14 cellular contexts compared by ENCODE assay signal in genomic region chr11:46001427-46002049, GRCh38.
DNase-seq lines count a peak whose midpoint lies in the region; ATAC-seq, FAIRE-seq and TF ChIP-seq lines count a peak whose summit lies in the region.
"Had no signal": no experiment of that assay in that cellular context is flagged by ENCODE, and none has a peak within 500 bp of the region (broad histone marks: within the 10 kb centered on the region; RNA-seq: fewer than 3 reads in every experiment).

No MANE protein-coding gene starts in this region.

- H3K27ac Mint-ChIP-seq in WTC11, result peak overlapping the region; percentile 96
- H3K27ac Mint-ChIP-seq: activated T-cell treated with anti-CD3 and anti-CD28 coated beads, Interleukin-2, amount 50 U/mL, for 72 hours; CD4-positive, alpha-beta T cell had no signal

- H3K14ac ChIP-seq in trophoblast cell (ENCODE audit: low read length), result no peak overlapping the region

- no peaks in the 10 kb centered on the region for H3K79me2 ChIP-seq in trophoblast cell (ENCODE audit: control insufficient read depth, insufficient read depth, low read length, poor library complexity)

- H3K9ac ChIP-seq in trophoblast cell (ENCODE audit: low read length), result no peak overlapping the region

- H3K27ac ChIP-seq in trophoblast cell (ENCODE audit: low read depth, low read length), result no peak overlapping the region
- H3K27ac ChIP-seq: breast epithelium, right lobe of liver had no signal

- H3K27me3 Mint-ChIP-seq in WTC11 (ENCODE audit: low read depth), result no peaks in the 10 kb centered on the region
- H3K27me3 Mint-ChIP-seq: CD4-positive, alpha-beta T cell had no signal

- H3K79me1 ChIP-seq in trophoblast cell (ENCODE audit: low read length), result no peaks in the 10 kb centered on the region

- DNase-seq in WTC11 (ENCODE audit: low spot score) (no peak), fibroblast of the conjunctiva (ENCODE audit: low read depth) (peak; percentile 8), trophoblast cell (peak in 1 of 2 donors; percentile 40), NCI-H187 treated with DMSO at 0.1 percent for 48 hours (lab: John Stamatoyannopoulos, UW) (no peak), NK-92 (lab: John Stamatoyannopoulos, UW; ENCODE audit: unreplicated experiment) (no peak), RCC 7860 (ENCODE audit: low spot score) (no peak)
- DNase-seq: activated CD4-positive, alpha-beta T cell treated with anti-CD3 and anti-CD28 coated beads for 1 hour; activated T-cell treated with anti-CD3 and anti-CD28 coated beads, Interleukin-2, amount 50 U/mL, for 72 hours; CD4-positive, alpha-beta T cell; right lobe of liver had no signal

- TF ChIP-seq CTCF in WTC11 (IDR thresholded peaks at IDR 0.05), result no peak

- peak overlapping the region; percentile 26 for H3K4me3 Mint-ChIP-seq in WTC11
- H3K4me3 Mint-ChIP-seq: activated T-cell treated with anti-CD3 and anti-CD28 coated beads, Interleukin-2, amount 50 U/mL, for 72 hours; CD4-positive, alpha-beta T cell had no signal

- H3K9me3 Mint-ChIP-seq in WTC11, result no peaks in the 10 kb centered on the region
- H3K9me3 Mint-ChIP-seq: activated T-cell treated with anti-CD3 and anti-CD28 coated beads, Interleukin-2, amount 50 U/mL, for 72 hours; CD4-positive, alpha-beta T cell had no signal

- no peak overlapping the region for H2BK5ac ChIP-seq in trophoblast cell (ENCODE audit: low read depth, low read length, poor library complexity)

- H4K91ac ChIP-seq in trophoblast cell (ENCODE audit: low read depth, low read length), result no peak overlapping the region

- H3K36me3 Mint-ChIP-seq in WTC11, result no peaks in the 10 kb centered on the region

- no peaks in the 10 kb centered on the region for H3K4me1 ChIP-seq in trophoblast cell (ENCODE audit: control insufficient read depth in 1 of 2, insufficient read depth in 2 of 2, low read length in 2 of 2)
- H3K4me1 ChIP-seq: breast epithelium, right lobe of liver had no signal

- no CpG with 5 or more reads among the region's 5 CpGs for WGBS in trophoblast cell (ENCODE audit: extremely low coverage, insufficient coverage, insufficient read length)

- CTCF ChIA-PET in WTC11 (lab: Charles Lee), result interaction anchor here (0.9 to 1.9 kb wide), 13 partner anchors 9 to 230 kb away, joined by 3 to 14 read pairs (median 3); partner anchors contain the start of gene PHF21A

- H3K23ac ChIP-seq in trophoblast cell (ENCODE audit: low read length), result no peak overlapping the region

- H2BK12ac ChIP-seq in trophoblast cell (ENCODE audit: low read length), result no peak overlapping the region

- peaks cover 79% of the 10 kb centered on the region for H3K4me1 Mint-ChIP-seq in WTC11

- H2BK120ac ChIP-seq in trophoblast cell (ENCODE audit: insufficient read depth, low read length, poor library complexity), result no peak overlapping the region

- FAIRE-seq in G401.6 (lab: Jason Lieb, UNC), result peak; percentile 85
- FAIRE-seq in RCC 7860 (lab: Jason Lieb, UNC), result no peak
- FAIRE-seq: islet of Langerhans had no signal

- no peak overlapping the region for H3K4me3 ChIP-seq in trophoblast cell (ENCODE audit: low read depth, low read length)
- H3K4me3 ChIP-seq: breast epithelium, right lobe of liver had no signal

- no peak overlapping the region for H3K4ac ChIP-seq in trophoblast cell (ENCODE audit: low read depth, low read length)

- no peak overlapping the region for H4K12ac ChIP-seq in trophoblast cell (ENCODE audit: low read depth, low read length)

- H4K8ac ChIP-seq in trophoblast cell (ENCODE audit: low read depth, low read length), result no peak overlapping the region

- H3K4me2 ChIP-seq in trophoblast cell (ENCODE audit: low read length), result peak overlapping the region; percentile 11

- H3K36me3 ChIP-seq in trophoblast cell (ENCODE audit: control insufficient read depth in 1 of 2, insufficient read depth in 2 of 2, low read length in 2 of 2), result no peaks in the 10 kb centered on the region
- H3K36me3 ChIP-seq: breast epithelium, right lobe of liver had no signal

- H3K18ac ChIP-seq in trophoblast cell (ENCODE audit: low read length), result no peak overlapping the region

- H3K27me3 ChIP-seq in trophoblast cell (ENCODE audit: insufficient read depth, low read length), result no peaks in the 10 kb centered on the region
- H3K27me3 ChIP-seq: breast epithelium, right lobe of liver had no signal

- POLR2A ChIA-PET in WTC11 (lab: Charles Lee), result interaction anchor here (0.5 to 1.2 kb wide), 3 partner anchors 18 to 293 kb away, joined by 3 to 4 read pairs (median 3); no protein-coding TSS in a partner anchor

- no peak overlapping the region for H2AFZ ChIP-seq in trophoblast cell (ENCODE audit: insufficient read depth, low read length, poor library complexity)

- no peak overlapping the region for H2AK5ac ChIP-seq in trophoblast cell (ENCODE audit: low read length)

- ATAC-seq in WTC11 (peak; percentile 84), HG02870 (IDR thresholded peaks at IDR 0.05; ENCODE audit: unreplicated experiment) (no peak)
- ATAC-seq: activated T-cell treated with anti-CD3 and anti-CD28 coated beads, Interleukin-2, amount 50 U/mL, for 72 hours; right lobe of liver had no signal

- H3K9me3 ChIP-seq in trophoblast cell (ENCODE audit: insufficient read depth, low read depth, low read length), result no peaks in the 10 kb centered on the region
- H3K9me3 ChIP-seq: breast epithelium, right lobe of liver had no signal

TF ChIP-seq in WTC11, 78 proteins besides CTCF, POLR2A, EP300 and RAD21:
- TF ChIP-seq IRF2 (CRISPR knock-in tag; IDR thresholded peaks at IDR 0.05; ENCODE audit: borderline replicate concordance, low read depth), result no peak
- TF ChIP-seq ZNF121 (CRISPR knock-in tag; IDR thresholded peaks at IDR 0.05), result peak; percentile 8; the same call in 1 of the 2 replicates
- TF ChIP-seq TEAD1 (CRISPR knock-in tag; IDR thresholded peaks at IDR 0.05), result 0 out of 2 replicates have a peak, but pooled peaks have one; percentile 40
